ENCODE assay signal across 2 cellular contexts in the genomic region with DNA sequence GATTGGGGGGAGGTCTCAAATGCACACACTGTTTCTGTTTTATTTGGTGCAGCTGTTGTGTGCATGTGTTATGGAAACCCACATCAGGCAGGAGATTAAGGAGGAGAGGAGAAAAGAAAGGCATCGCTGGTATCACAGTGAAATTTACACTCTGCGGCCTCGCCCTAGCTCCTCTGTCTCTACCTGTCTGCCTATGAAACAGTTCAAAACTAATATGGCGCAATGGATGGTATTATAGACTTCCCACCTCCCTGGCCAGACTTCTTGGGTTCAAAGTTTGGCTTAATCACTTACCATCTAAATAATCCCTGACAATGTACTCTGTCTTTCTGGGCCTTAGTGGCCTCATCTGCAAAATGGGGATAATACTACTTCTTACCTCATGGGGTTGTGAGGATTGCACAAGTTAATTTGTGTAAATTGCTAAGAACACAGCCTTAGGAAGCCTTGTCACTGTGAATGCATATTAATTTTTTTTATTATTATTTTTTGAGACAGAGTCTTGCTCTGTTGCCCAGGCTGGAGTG.
TF ChIP-seq lines count a peak whose summit lies in the region.

No MANE protein-coding gene starts in this region.

TF ChIP-seq in A549, 52 proteins besides CTCF, POLR2A, EP300 and RAD21 (continued from another document):
- TF ChIP-seq CHD4 (IDR thresholded peaks at IDR 0.05; ENCODE audit: borderline replicate concordance) (peak; percentile 76; the same call in 1 of the 2 replicates), FOSB (CRISPR knock-in tag; IDR thresholded peaks at IDR 0.05) (no peak), NFE2L2 (conservative IDR thresholded peaks at IDR 0.05; ENCODE audit: low read length) (no peak), BCL3 (IDR thresholded peaks at IDR 0.05) (no peak), KDM5A (IDR thresholded peaks at IDR 0.05) (no peak), ESRRA (IDR thresholded peaks at IDR 0.05; ENCODE audit: borderline replicate concordance, low read length) (no peak), KDM1A (IDR thresholded peaks at IDR 0.05; ENCODE audit: low read depth) (peak; percentile 91), HDAC2 (IDR thresholded peaks at IDR 0.05) (peak; percentile 28; the same call in 1 of the 2 replicates), ELK1 (IDR thresholded peaks at IDR 0.05; ENCODE audit: low read depth, low read length) (no peak)

TF ChIP-seq in HEK293, 187 proteins besides CTCF, POLR2A, EP300 and RAD21:
- no peak for TF ChIP-seq ZNF26 (tag by site-specific recombination; IDR thresholded peaks at IDR 0.05)
- 0 out of 2 replicates have a peak, but pooled peaks have one; percentile 22 for TF ChIP-seq ZNF2 (tag by site-specific recombination; IDR thresholded peaks at IDR 0.05)
- TF ChIP-seq ZNF777 (tag by site-specific recombination; IDR thresholded peaks at IDR 0.05; ENCODE audit: borderline replicate concordance) = no peak
- TF ChIP-seq, protein P1, sequence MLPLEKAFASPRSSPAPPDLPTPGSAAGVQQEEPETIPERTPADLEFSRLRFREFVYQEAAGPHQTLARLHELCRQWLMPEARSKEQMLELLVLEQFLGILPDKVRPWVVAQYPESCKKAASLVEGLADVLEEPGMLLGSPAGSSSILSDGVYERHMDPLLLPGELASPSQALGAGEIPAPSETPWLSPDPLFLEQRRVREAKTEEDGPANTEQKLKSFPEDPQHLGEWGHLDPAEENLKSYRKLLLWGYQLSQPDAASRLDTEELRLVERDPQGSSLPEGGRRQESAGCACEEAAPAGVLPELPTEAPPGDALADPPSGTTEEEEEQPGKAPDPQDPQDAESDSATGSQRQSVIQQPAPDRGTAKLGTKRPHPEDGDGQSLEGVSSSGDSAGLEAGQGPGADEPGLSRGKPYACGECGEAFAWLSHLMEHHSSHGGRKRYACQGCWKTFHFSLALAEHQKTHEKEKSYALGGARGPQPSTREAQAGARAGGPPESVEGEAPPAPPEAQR (tag by site-specific recombination; IDR thresholded peaks at IDR 0.05) = no peak
